In genomic region chr12:50224026-50224692, GRCh38 we compare ENCODE assay signal across 8 cellular contexts. TPM values are rescaled to one million over a fixed set of nuclear protein-coding genes. Genes with fewer than 3 reads are reported as not detected.
DNase-seq lines count a peak whose midpoint lies in the region; ATAC-seq, FAIRE-seq and TF ChIP-seq lines count a peak whose summit lies in the region.

No MANE protein-coding gene starts in this region.

- no peaks in the 10 kb centered on the region for H3K36me3 ChIP-seq in SU-DHL-6 (ENCODE audit: low read length)
- peaks cover 1% of the 10 kb centered on the region for H3K36me3 ChIP-seq in bronchial epithelial cell (ENCODE audit: control insufficient read depth, insufficient read depth, low read length)

- FAIRE-seq in bronchial epithelial cell (lab: Jason Lieb, UNC): no peak

- no peak overlapping the region for H3K4me2 ChIP-seq in SU-DHL-6 (ENCODE audit: low read depth, low read length, poor library complexity, severe bottlenecking)

- H3K27me3 ChIP-seq in SU-DHL-6 (ENCODE audit: low read length) (no peaks in the 10 kb centered on the region), bronchial epithelial cell (ENCODE audit: control insufficient read depth, insufficient read depth, low read length) (no peaks in the 10 kb centered on the region)

- H2AFZ ChIP-seq in SU-DHL-6 (ENCODE audit: low read depth, low read length, severe bottlenecking): peak overlapping the region; percentile 32

- in situ Hi-C loops in G401 (cut with HindIII; ENCODE audit: low sequenced_read_pairs): no loop called here

- H3K9ac ChIP-seq in SU-DHL-6 (ENCODE audit: low read length): no peak overlapping the region

- H3F3A ChIP-seq in SU-DHL-6 (ENCODE audit: insufficient read depth): peaks cover 15% of the 10 kb centered on the region

- no peaks in the 10 kb centered on the region for H4K20me1 ChIP-seq in SU-DHL-6 (ENCODE audit: low read depth, low read length)

- no peak overlapping the region for H3K27ac ChIP-seq in SU-DHL-6 (ENCODE audit: low read depth, low read length)

- DNase-seq in G401 (ENCODE audit: low spot score) (peak; percentile 30), bronchial epithelial cell (ENCODE audit: low read depth) (peak; percentile 84), retinal pigment epithelial cell (ENCODE audit: low read depth) (peak; percentile 85), hepatic stellate cell (ENCODE audit: low spot score) (no peak), KG1 (lab: John Stamatoyannopoulos, UW) (no peak)

- ATAC-seq in HG03439 (IDR thresholded peaks at IDR 0.05; ENCODE audit: unreplicated experiment): peak; percentile 52
- ATAC-seq in GM21381 (IDR thresholded peaks at IDR 0.05; ENCODE audit: unreplicated experiment): no peak

- H3K9me2 ChIP-seq in SU-DHL-6 (replicated peaks; ENCODE audit: insufficient read depth, low read length): no peaks in the 10 kb centered on the region

- no peak overlapping the region for H3K4me3 ChIP-seq in SU-DHL-6 (ENCODE audit: insufficient read depth, low read length, poor library complexity, severe bottlenecking)
- H3K4me3 ChIP-seq in bronchial epithelial cell (ENCODE audit: low read depth, low read length): no peak overlapping the region
- no peak overlapping the region for H3K4me3 ChIP-seq in retinal pigment epithelial cell (ENCODE audit: low read length)

- H3K79me2 ChIP-seq in SU-DHL-6 (ENCODE audit: insufficient read depth, low read length): peaks cover 28% of the 10 kb centered on the region

- H3K9me3 ChIP-seq in SU-DHL-6 (ENCODE audit: insufficient read depth, low read length): no peaks in the 10 kb centered on the region

- TF ChIP-seq CTCF in SU-DHL-6 (IDR thresholded peaks at IDR 0.05; ENCODE audit: insufficient read depth, low read length, poor library complexity, severe bottlenecking) (no peak), bronchial epithelial cell (IDR thresholded peaks at IDR 0.05; ENCODE audit: insufficient read depth, low read length, severe bottlenecking) (no peak), retinal pigment epithelial cell (conservative IDR thresholded peaks at IDR 0.05; ENCODE audit: low read depth, low read length) (no peak)

RNA-seq across cellular contexts. Expression of gene CERS5, which starts 57.0 kb away (rescaled TPM):
- total RNA-seq in G401 (2014; rRNA removed; shearing (Covaris generic)): 51.0 and 56.0 TPM in 2 replicates
- total RNA-seq in bronchial epithelial cell: 21.9 and 30.3 TPM in 2 replicates

RNA-seq across cellular contexts. Expression of gene LIMA1, which starts 59.2 kb away (rescaled TPM):
- total RNA-seq in G401 (2014; rRNA removed; shearing (Covaris generic)): 14.5 and 33.7 TPM in 2 replicates
- 95.0 and 98.2 TPM in 2 replicates for total RNA-seq in bronchial epithelial cell

Comparison
In these comparisons a context has a peak if more than half of its experiments do, and no peak if none do; other contexts are left out.
1. DNase-seq: peak in G401 (single experiment), bronchial epithelial cell (single experiment) and retinal pigment epithelial cell (single experiment); none in hepatic stellate cell (single experiment) and KG1 (single experiment).